In the genomic region with DNA sequence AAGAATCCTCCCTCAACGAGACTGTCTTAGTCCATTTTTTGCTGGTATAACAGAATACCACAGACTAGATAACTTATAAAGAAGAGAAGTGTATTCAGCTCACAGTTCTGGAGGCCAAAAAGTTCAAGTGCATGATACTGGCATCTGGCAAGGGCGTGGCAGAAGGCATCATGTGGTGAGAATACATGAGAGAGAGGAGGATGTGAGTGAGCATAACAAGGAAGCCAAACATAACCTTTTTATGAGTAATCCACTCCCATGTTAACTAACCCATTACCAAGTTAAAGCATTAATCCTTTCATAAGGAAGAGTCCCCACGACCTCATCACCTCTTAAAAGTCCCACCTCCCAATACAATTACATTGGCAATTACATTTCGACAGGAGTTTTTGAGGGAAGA, we compare ENCODE assay signal across 16 cellular contexts.
"Had no signal": no experiment of that assay in that cellular context is flagged by ENCODE, and none has a peak within 500 bp of the region (broad histone marks: within the 10 kb centered on the region; RNA-seq: fewer than 3 reads in every experiment).

No MANE protein-coding gene starts in this region.

- H3K27me3 Mint-ChIP-seq: activated CD4-positive, alpha-beta memory T cell treated with anti-CD3 and anti-CD28 coated beads, Interleukin-2, amount 10 ng/mL, durations not matched to agents 7 days and 5 days; activated naive CD8-positive, alpha-beta T cell treated with anti-CD3 and anti-CD28 coated beads for 36 hours had no signal

- H3K36me3 ChIP-seq: gastroesophageal sphincter, pancreas, stomach, thoracic aorta, uterus had no signal

- H3K27me3 ChIP-seq: gastroesophageal sphincter, pancreas, stomach, uterus had no signal

- H3K9me3 Mint-ChIP-seq: activated CD4-positive, alpha-beta memory T cell treated with anti-CD3 and anti-CD28 coated beads, Interleukin-2, amount 10 ng/mL, durations not matched to agents 7 days and 5 days had no signal

- H3K27ac Mint-ChIP-seq: activated CD4-positive, alpha-beta memory T cell treated with anti-CD3 and anti-CD28 coated beads, Interleukin-2, amount 10 ng/mL, durations not matched to agents 7 days and 5 days; activated naive CD8-positive, alpha-beta T cell treated with anti-CD3 and anti-CD28 coated beads for 36 hours had no signal

- H3K36me3 Mint-ChIP-seq: activated naive CD8-positive, alpha-beta T cell treated with anti-CD3 and anti-CD28 coated beads for 36 hours had no signal

- DNase-seq: activated CD4-positive, alpha-beta memory T cell treated with anti-CD3 and anti-CD28 coated beads, Interleukin-2, amount 10 ng/mL, durations not matched to agents 7 days and 5 days; activated gamma-delta T cell; activated naive CD8-positive, alpha-beta T cell treated with anti-CD3 and anti-CD28 coated beads for 36 hours; activated T-cell treated with anti-CD3 and anti-CD28 coated beads, Interleukin-2, amount 50 U/mL, for 48 hours; kidney; left ventricle myocardium superior; pancreas; stimulated activated CD4-positive, alpha-beta T cell treated with anti-CD3 and anti-CD28 coated beads, Interleukin-15, amount 100 ng/mL, for 24 hours; stimulated activated CD4-positive, alpha-beta T cell treated with anti-CD3 and anti-CD28 coated beads, Interleukin-4, amount 100 ng/mL, for 24 hours; stomach; uterus had no signal

- H3K27ac ChIP-seq: gastroesophageal sphincter, pancreas, stomach, thoracic aorta, uterus, VCaP had no signal

- ATAC-seq: gastroesophageal sphincter, left ventricle myocardium superior, pancreas had no signal

- H3K9me3 ChIP-seq: gastroesophageal sphincter, pancreas, thoracic aorta, uterus had no signal

- H3K4me1 ChIP-seq: gastroesophageal sphincter, pancreas, stomach, uterus had no signal

- H3K4me3 Mint-ChIP-seq: activated CD4-positive, alpha-beta memory T cell treated with anti-CD3 and anti-CD28 coated beads, Interleukin-2, amount 10 ng/mL, durations not matched to agents 7 days and 5 days; activated naive CD8-positive, alpha-beta T cell treated with anti-CD3 and anti-CD28 coated beads for 36 hours; neural crest cell had no signal

- H3K4me3 ChIP-seq: gastroesophageal sphincter, pancreas, stomach, thoracic aorta, uterus had no signal

- FAIRE-seq: endometrium, kidney, pancreas had no signal

- H3K4me1 Mint-ChIP-seq: activated CD4-positive, alpha-beta memory T cell treated with anti-CD3 and anti-CD28 coated beads, Interleukin-2, amount 10 ng/mL, durations not matched to agents 7 days and 5 days; activated naive CD8-positive, alpha-beta T cell treated with anti-CD3 and anti-CD28 coated beads for 36 hours; neural crest cell had no signal
